8 cellular contexts compared by ENCODE assay signal in genomic region chrX:75273483-75273882, GRCh38. TPM values are rescaled to one million over a fixed set of nuclear protein-coding genes. Genes with fewer than 3 reads are reported as not detected.
DNase-seq lines count a peak whose midpoint lies in the region; ATAC-seq and TF ChIP-seq lines count a peak whose summit lies in the region.

No MANE protein-coding gene starts in this region.

- ATAC-seq in GM19043 (IDR thresholded peaks at IDR 0.05; ENCODE audit: low read depth, unreplicated experiment) (peak; percentile 12), left lobe of liver (peak; percentile 5)

- DNase-seq in AG04450 (ENCODE audit: low read depth, low spot score): no peak
- DNase-seq in astrocyte of the spinal cord (ENCODE audit: low read depth, low spot score): no peak
- no peak for DNase-seq in left lobe of liver (ENCODE audit: low spot score)
- DNase-seq in stimulated activated CD4-positive, alpha-beta T cell treated with anti-CD3 and anti-CD28 coated beads, Interleukin-2, amount 100 ng/mL, for 48 hours: no peak
- DNase-seq in CD1c-positive myeloid dendritic cell (ENCODE audit: extremely low spot score): no peak

- no peaks in the 10 kb centered on the region for H3K27me3 ChIP-seq in AG04450 (ENCODE audit: control insufficient read depth, insufficient read depth, low read length)
- no peaks in the 10 kb centered on the region for H3K27me3 ChIP-seq in HUES48 (ENCODE audit: control insufficient read depth, insufficient read depth, low read length)
- H3K27me3 ChIP-seq in thymus (ENCODE audit: control insufficient read depth, insufficient read depth): no peaks in the 10 kb centered on the region

- H3K27ac ChIP-seq in AG04450 (ENCODE audit: low read depth, low read length) (no peak overlapping the region), HUES48 (ENCODE audit: low read depth, low read length) (no peak overlapping the region), thymus (ENCODE audit: low read depth) (peak overlapping the region; percentile 95)

- 37% methylated on average over 7 of the region's 7 CpGs for WGBS in thymus

- no peaks in the 10 kb centered on the region for H3K9me3 ChIP-seq in AG04450 (ENCODE audit: control insufficient read depth, insufficient read depth, low read length)
- H3K9me3 ChIP-seq in HUES48 (ENCODE audit: control insufficient read depth, insufficient read depth, low read length): peaks cover 8% of the 10 kb centered on the region; the same call in 1 of the 2 replicates
- H3K9me3 ChIP-seq in thymus (ENCODE audit: control insufficient read depth): no peaks in the 10 kb centered on the region

- in situ Hi-C loops in astrocyte of the spinal cord (cut with HindIII; ENCODE audit: low sequenced_read_pairs): no loop called here

- H3K4me1 ChIP-seq in HUES48 (ENCODE audit: control insufficient read depth, insufficient read depth, low read length) (peaks cover 21% of the 10 kb centered on the region), thymus (ENCODE audit: control insufficient read depth, insufficient read depth, low read length) (peaks cover 6% of the 10 kb centered on the region)

- H3K36me3 ChIP-seq in HUES48 (ENCODE audit: control insufficient read depth, insufficient read depth, low read length): no peaks in the 10 kb centered on the region
- H3K36me3 ChIP-seq in thymus (ENCODE audit: control insufficient read depth, insufficient read depth): no peaks in the 10 kb centered on the region

- H3K4me3 ChIP-seq in AG04450 (ENCODE audit: low read depth, low read length) (peak overlapping the region; percentile 82), HUES48 (ENCODE audit: low read depth, low read length) (peak overlapping the region; percentile 77), astrocyte of the spinal cord (ENCODE audit: low read depth, low read length) (peak overlapping the region; percentile 69), thymus (ENCODE audit: low read length) (peak overlapping the region; percentile 74)

- no peak for TF ChIP-seq CTCF in AG04450 (IDR thresholded peaks at IDR 0.05; ENCODE audit: low read depth, low read length)
- no peak for TF ChIP-seq CTCF in astrocyte of the spinal cord (IDR thresholded peaks at IDR 0.05; ENCODE audit: low read depth, low read length)

- CTCF ChIA-PET in AG04450 (lab: Charles Lee): interaction anchor here (0.6 kb wide), 1 partner anchor 115 kb away, joined by 4 read pairs; no protein-coding TSS in a partner anchor

- POLR2A ChIA-PET in AG04450 (lab: Yijun Ruan, JAX): interaction anchor here (0.6 kb wide), 1 partner anchor 95 kb away, joined by 3 read pairs; no protein-coding TSS in a partner anchor

- no peak overlapping the region for H3K9ac ChIP-seq in HUES48 (ENCODE audit: low read depth, low read length)

RNA-seq across cellular contexts. Expression of gene UPRT, which starts 0.4 kb away (rescaled TPM):
- polyA plus RNA-seq in AG04450 (2011; rRNA removed) (7.5 and 10.2 TPM in 2 replicates), thymus (18.6 TPM)
- 11.3 and 12.0 TPM in 2 replicates for polyA minus RNA-seq in AG04450 (2011; rRNA and poly(A)+ RNA removed)
- 3.5 TPM for total RNA-seq in left lobe of liver
